In genomic region chr12:20549115-20549719, GRCh38 we compare ENCODE assay signal across 8 cellular contexts.
DNase-seq lines count a peak whose midpoint lies in the region; ATAC-seq and TF ChIP-seq lines count a peak whose summit lies in the region.

No MANE protein-coding gene starts in this region.

- peaks cover 5% of the 10 kb centered on the region; the same call in 1 of the 2 replicates for H3K9me3 ChIP-seq in NT2/D1 (ENCODE audit: insufficient read depth, low read length)

- no peak overlapping the region for H3K9ac ChIP-seq in NT2/D1 (ENCODE audit: insufficient read length, low read depth)

- H3K27me3 ChIP-seq in NT2/D1 (ENCODE audit: insufficient read depth, insufficient read length) = no peaks in the 10 kb centered on the region

- H3K36me3 ChIP-seq in NT2/D1 (ENCODE audit: insufficient read depth, insufficient read length, low read length) = no peaks in the 10 kb centered on the region

- peak; percentile 66 for DNase-seq in NT2/D1 (ENCODE audit: low read depth, low spot score)
- peak; percentile 74 for DNase-seq in fibroblast of pulmonary artery (ENCODE audit: low read depth)
- DNase-seq in pulmonary artery endothelial cell (ENCODE audit: low read depth, low spot score) = peak; percentile 22
- DNase-seq in ureter (ENCODE audit: low spot score) = no peak
- DNase-seq in DMS153 (lab: John Stamatoyannopoulos, UW) = no peak
- DNase-seq in GM19238 (ENCODE audit: insufficient read length, low spot score) = no peak

- TF ChIP-seq CTCF in GM12873 (IDR thresholded peaks at IDR 0.05; ENCODE audit: insufficient read depth, low read depth, low read length, missing control alignments) (peak; percentile 26), fibroblast of pulmonary artery (IDR thresholded peaks at IDR 0.05; ENCODE audit: low read length, missing control alignments) (peak; percentile 84)

- ATAC-seq in GM19463 (IDR thresholded peaks at IDR 0.05; ENCODE audit: unreplicated experiment) = no peak

- no peaks in the 10 kb centered on the region for H3K4me1 ChIP-seq in NT2/D1 (ENCODE audit: insufficient read depth, insufficient read length)

- H3K4me3 ChIP-seq in NT2/D1 (ENCODE audit: insufficient read length, low read depth) = no peak overlapping the region
- no peak overlapping the region for H3K4me3 ChIP-seq in fibroblast of pulmonary artery (replicated peaks; ENCODE audit: low read depth, low read length)

Comparison
In these comparisons a context has a peak if more than half of its experiments do, and no peak if none do; other contexts are left out.
1. DNase-seq: peak in NT2/D1 (single experiment), fibroblast of pulmonary artery (single experiment) and pulmonary artery endothelial cell (single experiment); none in ureter (single experiment), DMS153 (single experiment) and GM19238 (single experiment).